ENCODE assay signal across 22 cellular contexts in the genomic region with DNA sequence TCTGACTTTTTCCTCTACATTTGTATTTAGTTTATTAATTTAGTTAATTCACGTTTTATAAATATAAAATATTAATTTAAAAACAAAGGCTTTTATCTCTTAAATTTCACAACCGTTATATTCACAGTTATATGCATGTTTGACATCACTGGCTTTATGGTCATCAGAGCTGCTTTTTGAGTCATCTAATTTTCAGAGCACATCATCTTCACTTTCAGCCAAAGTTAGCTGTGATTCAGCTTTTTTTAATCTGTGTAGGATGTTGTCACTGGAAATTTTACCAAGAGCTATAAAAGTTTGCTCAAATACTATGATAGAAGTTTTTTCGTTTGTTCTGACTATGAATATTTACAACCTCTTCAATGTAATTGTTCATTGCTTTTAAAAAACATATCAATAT. TPM values are rescaled to one million over a fixed set of nuclear protein-coding genes. Genes with fewer than 3 reads are reported as not detected.
DNase-seq lines count a peak whose midpoint lies in the region; ATAC-seq, FAIRE-seq and TF ChIP-seq lines count a peak whose summit lies in the region.
"Had no signal": no experiment of that assay in that cellular context is flagged by ENCODE, and none has a peak within 500 bp of the region (broad histone marks: within the 10 kb centered on the region; RNA-seq: fewer than 3 reads in every experiment).

No MANE protein-coding gene starts in this region.

- FAIRE-seq in urothelium cell line (lab: Jason Lieb, UNC), result no peak
- FAIRE-seq: A549, endometrium, frontal cortex had no signal

- no peak overlapping the region for H3K4me3 ChIP-seq in astrocyte of the spinal cord (ENCODE audit: low read depth, low read length)
- H3K4me3 ChIP-seq: A549, MG63, vagina had no signal

- H3K36me3 Mint-ChIP-seq in activated CD4-positive, alpha-beta T cell treated with anti-CD3 and anti-CD28 coated beads for 36 hours (ENCODE audit: low read depth), result peaks cover 30% of the 10 kb centered on the region

- TF ChIP-seq CTCF in astrocyte of the spinal cord (IDR thresholded peaks at IDR 0.05; ENCODE audit: low read depth, low read length) (no peak), omental fat pad (IDR thresholded peaks at IDR 0.05) (no peak)

- CTCF ChIA-PET in activated CD4-positive, alpha-beta T cell treated with anti-CD3 and anti-CD28 coated beads for 36 hours (lab: Charles Lee), result interaction anchor here (0.6 kb wide), 1 partner anchor 1148 kb away, joined by 3 read pairs; no protein-coding TSS in a partner anchor

- DNase-seq in activated CD4-positive, alpha-beta T cell treated with anti-CD3 and anti-CD28 coated beads for 36 hours, result no peak
- DNase-seq in activated CD4-positive, alpha-beta T cell treated with anti-CD3 and anti-CD28 coated beads for 48 hours, result no peak
- peak; percentile 55 for DNase-seq in GM04503 (ENCODE audit: low read depth)
- DNase-seq in astrocyte of the spinal cord (ENCODE audit: low read depth, low spot score), result peak; percentile 44
- DNase-seq in omental fat pad (ENCODE audit: low spot score), result no peak
- no peak for DNase-seq in NCI-H446 (lab: John Stamatoyannopoulos, UW)
- no peak for DNase-seq in urothelium cell line (ENCODE audit: low spot score)
- DNase-seq: activated effector memory CD4-positive, alpha-beta T cell treated with anti-CD3 and anti-CD28 coated beads, Interleukin-2, amount 50 U/mL, for 16 hours; CD4-positive, CD25-positive, alpha-beta regulatory T cell; mesendoderm; MG63; NCI-H774; PC-3; SIG-M5; stimulated activated CD4-positive, alpha-beta T cell treated with anti-CD3 and anti-CD28 coated beads, Interleukin-2, amount 100 ng/mL, for 48 hours had no signal

- ATAC-seq in activated CD4-positive, alpha-beta T cell treated with anti-CD3 and anti-CD28 coated beads for 36 hours, result peak; percentile 34
- peak; percentile 60 for ATAC-seq in omental fat pad (ENCODE audit: low FRiP score)
- ATAC-seq in GM19328 (IDR thresholded peaks at IDR 0.05; ENCODE audit: unreplicated experiment), result no peak
- ATAC-seq: A549, PC-3 had no signal

- no peak overlapping the region for H3K4me3 Mint-ChIP-seq in activated CD4-positive, alpha-beta T cell treated with anti-CD3 and anti-CD28 coated beads for 36 hours
- H3K4me3 Mint-ChIP-seq: CD4-positive, CD25-positive, alpha-beta regulatory T cell; nephron; T-helper 1 cell treated with Interleukin-12 subunit alpha and Interleukin-12 subunit beta and Interleukin-4 antibody, amounts not matched to agents 30 μg/mL and 1 μg/mL, for 36 hours had no signal

- no peaks in the 10 kb centered on the region for H3K27me3 Mint-ChIP-seq in activated CD4-positive, alpha-beta T cell treated with anti-CD3 and anti-CD28 coated beads for 36 hours
- H3K27me3 Mint-ChIP-seq: CD4-positive, CD25-positive, alpha-beta regulatory T cell had no signal

- no peaks in the 10 kb centered on the region for H3K9me3 Mint-ChIP-seq in activated CD4-positive, alpha-beta T cell treated with anti-CD3 and anti-CD28 coated beads for 36 hours (ENCODE audit: low read depth)
- H3K9me3 Mint-ChIP-seq: CD4-positive, CD25-positive, alpha-beta regulatory T cell; nephron; T-helper 1 cell treated with Interleukin-12 subunit alpha and Interleukin-12 subunit beta and Interleukin-4 antibody, amounts not matched to agents 30 μg/mL and 1 μg/mL, for 36 hours had no signal

- H3K27ac Mint-ChIP-seq in activated CD4-positive, alpha-beta T cell treated with anti-CD3 and anti-CD28 coated beads for 36 hours, result no peak overlapping the region
- H3K27ac Mint-ChIP-seq: CD4-positive, CD25-positive, alpha-beta regulatory T cell; nephron; T-helper 1 cell treated with Interleukin-12 subunit alpha and Interleukin-12 subunit beta and Interleukin-4 antibody, amounts not matched to agents 30 μg/mL and 1 μg/mL, for 36 hours had no signal

- H3K4me1 Mint-ChIP-seq in activated CD4-positive, alpha-beta T cell treated with anti-CD3 and anti-CD28 coated beads for 36 hours, result peaks cover 41% of the 10 kb centered on the region
- H3K4me1 Mint-ChIP-seq: nephron had no signal

- intact Hi-C loops in activated CD4-positive, alpha-beta T cell treated with anti-CD3 and anti-CD28 coated beads for 36 hours (cut with DNase I, micrococcal nuclease), result loop anchor here in 1 of 2 experiments (5.0 kb wide), 1 partner anchor 251 kb away; no protein-coding TSS in a partner anchor

- POLR2A ChIA-PET in activated CD4-positive, alpha-beta T cell treated with anti-CD3 and anti-CD28 coated beads for 36 hours (lab: Charles Lee), result interaction anchor here (0.7 kb wide), 1 partner anchor 897 kb away, joined by 3 read pairs; no protein-coding TSS in a partner anchor

- in situ Hi-C loops in astrocyte of the spinal cord (cut with HindIII; ENCODE audit: low sequenced_read_pairs), result no loop called here

RNA-seq across cellular contexts. Expression of gene CDC37L1, which starts 12.4 kb away (rescaled TPM):
- 1 to 10 TPM; 8.0 to 9.8 TPM for total RNA-seq in activated CD4-positive, alpha-beta T cell treated with anti-CD3 and anti-CD28 coated beads for 36 hours
- total RNA-seq in omental fat pad, result 10 to 100 TPM; 26.3 to 46.1 (median 31.2) TPM

RNA-seq across cellular contexts. Expression of gene SPATA6L, which starts 25.5 kb away (rescaled TPM):
- total RNA-seq in activated CD4-positive, alpha-beta T cell treated with anti-CD3 and anti-CD28 coated beads for 36 hours, result under 1 TPM; 0.21 to 0.30 TPM
- 1 to 10 TPM; 1.3 to 5.5 (median 2.6) TPM for total RNA-seq in omental fat pad
- total RNA-seq: PC-3 had no signal

RNA-seq across cellular contexts. Expression of gene PLPP6, which starts 29.7 kb away (rescaled TPM):
- total RNA-seq in activated CD4-positive, alpha-beta T cell treated with anti-CD3 and anti-CD28 coated beads for 36 hours, result 1 to 10 TPM; 4.3 to 5.0 TPM
- 1 to 10 TPM; 3.4 to 6.0 (median 5.3) TPM for total RNA-seq in omental fat pad

RNA-seq across cellular contexts. Expression of gene AK3, which starts 49.2 kb away (rescaled TPM):
- 10 to 100 TPM; 32.6 to 41.0 TPM for total RNA-seq in activated CD4-positive, alpha-beta T cell treated with anti-CD3 and anti-CD28 coated beads for 36 hours
- total RNA-seq in omental fat pad, result 10 to 100 TPM; 77.6 to 99.4 (median 88.6) TPM

Comparison
In these comparisons a context has a peak if more than half of its experiments do, and no peak if none do; other contexts are left out.
1. DNase-seq: peak in GM04503 (single experiment) and astrocyte of the spinal cord (single experiment); none in activated CD4-positive, alpha-beta T cell treated with anti-CD3 and anti-CD28 coated beads for 36 hours (single experiment), activated CD4-positive, alpha-beta T cell treated with anti-CD3 and anti-CD28 coated beads for 48 hours (single experiment), omental fat pad (single experiment), NCI-H446 (0 of 2) and urothelium cell line (single experiment).